ENCODE assay signal across 1 cellular context in genomic region chr12:59595557-59596231, GRCh38.
TF ChIP-seq lines count a peak whose summit lies in the region.

Gene SLC16A7, plus strand, starts transcription at chr12:59596029. Its CDS starts 108,773 bp downstream, at chr12:59704802.

TF ChIP-seq in HepG2, 621 proteins besides CTCF, POLR2A, EP300 and RAD21 (continued from another document):
- TF ChIP-seq CEBPZ (IDR thresholded peaks at IDR 0.05; ENCODE audit: low read length) (no peak), ZSCAN31 (CRISPR knock-in tag; IDR thresholded peaks at IDR 0.05; ENCODE audit: low read depth) (no peak), MYC (CRISPR knock-in tag; IDR thresholded peaks at IDR 0.05; ENCODE audit: borderline replicate concordance) (no peak), ELF4 (CRISPR knock-in tag; IDR thresholded peaks at IDR 0.05; ENCODE audit: borderline replicate concordance) (no peak), RBAK (CRISPR knock-in tag; IDR thresholded peaks at IDR 0.05) (no peak)
